ENCODE assay signal across 15 cellular contexts in genomic region chr11:36311926-36312592, GRCh38. TPM values are rescaled to one million over a fixed set of nuclear protein-coding genes. Genes with fewer than 3 reads are reported as not detected.
A peak's percentile ranks its signal among the peaks of the same experiment; 100 is the strongest.
DNase-seq lines count a peak whose midpoint lies in the region; ATAC-seq and TF ChIP-seq lines count a peak whose summit lies in the region.
"Had no signal": no experiment of that assay in that cellular context is flagged by ENCODE, and none has a peak within 500 bp of the region (broad histone marks: within the 10 kb centered on the region; RNA-seq: fewer than 3 reads in every experiment).

No MANE protein-coding gene starts in this region.

- no peaks in the 10 kb centered on the region for H3K36me3 ChIP-seq in RWPE2 (ENCODE audit: low read depth)

- peak overlapping the region; percentile 58 for H3K27ac ChIP-seq in RWPE2 (ENCODE audit: poor library complexity, severe bottlenecking)
- H3K27ac ChIP-seq: VCaP had no signal

- no peak overlapping the region for H3K4me3 ChIP-seq in RWPE2 (ENCODE audit: severe bottlenecking)
- H3K4me3 ChIP-seq: hepatocyte had no signal

- H3K4me1 ChIP-seq in RWPE2 (ENCODE audit: insufficient read depth, poor library complexity, severe bottlenecking): peaks cover 31% of the 10 kb centered on the region

- H3K9me3 ChIP-seq in RWPE2 (ENCODE audit: severe bottlenecking): no peaks in the 10 kb centered on the region

- DNase-seq in NCI-H1694 (lab: John Stamatoyannopoulos, UW): peak; percentile 44
- no peak for DNase-seq in RWPE2 (ENCODE audit: low spot score)
- DNase-seq in myocyte (ENCODE audit: low read depth): peak; percentile 73
- DNase-seq in NCI-H446 treated with DMSO at 0.1 percent for 48 hours (lab: John Stamatoyannopoulos, UW): no peak
- DNase-seq in NCI-H2227 treated with DMSO at 0.1 percent for 48 hours (lab: John Stamatoyannopoulos, UW): no peak
- DNase-seq: activated T-cell treated with anti-CD3 and anti-CD28 coated beads for 4 hours; endodermal cell; posterior cingulate gyrus; stimulated activated CD4-positive, alpha-beta T cell treated with anti-CD3 and anti-CD28 coated beads, Interleukin-4, amount 100 ng/mL, for 24 hours had no signal

- ATAC-seq in GM18511 (IDR thresholded peaks at IDR 0.05; ENCODE audit: unreplicated experiment) (peak; percentile 23), RWPE2 (ENCODE audit: low read depth) (peak; percentile 63), GM18505 (IDR thresholded peaks at IDR 0.05; ENCODE audit: unreplicated experiment) (no peak)
- ATAC-seq: HCT116, Panc1 had no signal

- no peak for TF ChIP-seq POLR2A in GM18505 (IDR thresholded peaks at IDR 0.05; ENCODE audit: borderline replicate concordance, extremely low read depth, insufficient read depth, insufficient read length)

- no peak for TF ChIP-seq CTCF in RWPE2 (IDR thresholded peaks at IDR 0.05; ENCODE audit: poor library complexity, severe bottlenecking)

- H3K27me3 ChIP-seq in RWPE2 (ENCODE audit: insufficient read depth, poor library complexity, severe bottlenecking): no peaks in the 10 kb centered on the region
- H3K27me3 ChIP-seq: hepatocyte had no signal

RNA-seq across cellular contexts. Expression of gene PRR5L, which starts 16.0 kb away (rescaled TPM):
- total RNA-seq in myocyte: 19.8 and 20.7 TPM in 2 replicates
- 35.7 TPM for polyA plus RNA-seq in myocyte (2012)

RNA-seq across cellular contexts. Expression of gene COMMD9, which starts 22.8 kb away (rescaled TPM):
- total RNA-seq in myocyte: 44.2 and 64.5 TPM in 2 replicates
- 82.3 TPM for polyA plus RNA-seq in myocyte (2012)

Comparison
In these comparisons a context has a peak if more than half of its experiments do, and no peak if none do; other contexts are left out.
1. DNase-seq: peak in NCI-H1694 (single experiment) and myocyte (single experiment); none in RWPE2 (single experiment), NCI-H446 treated with DMSO at 0.1 percent for 48 hours (single experiment) and NCI-H2227 treated with DMSO at 0.1 percent for 48 hours (single experiment).